Comparison of ENCODE assay signal across 14 cellular contexts in the genomic region with DNA sequence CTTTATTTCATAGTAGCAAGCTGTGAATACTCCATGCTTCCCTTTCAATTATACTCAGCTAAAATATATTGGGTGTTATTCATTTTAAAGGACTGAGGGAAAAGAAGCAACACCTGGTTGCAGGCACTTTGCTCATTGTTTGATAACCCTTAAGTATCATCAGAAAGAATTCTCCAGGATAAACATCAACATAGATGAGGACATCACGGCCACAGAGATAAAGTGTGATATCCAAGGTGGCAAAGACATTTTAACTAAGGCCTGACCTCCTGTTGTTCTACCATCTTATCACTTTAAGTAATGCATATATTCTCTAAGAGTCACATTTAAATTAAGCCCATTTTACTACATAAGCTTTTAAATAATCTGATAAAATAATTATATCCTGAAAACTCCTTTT.
A peak's percentile ranks its signal among the peaks of the same experiment; 100 is the strongest.
DNase-seq lines count a peak whose midpoint lies in the region; TF ChIP-seq lines count a peak whose summit lies in the region.
"Had no signal": no experiment of that assay in that cellular context is flagged by ENCODE, and none has a peak within 500 bp of the region (broad histone marks: within the 10 kb centered on the region; RNA-seq: fewer than 3 reads in every experiment).

No MANE protein-coding gene starts in this region.

- no peaks in the 10 kb centered on the region for H3K79me1 ChIP-seq in mesenchymal stem cell (replicated peaks; ENCODE audit: low read length, poor library complexity, severe bottlenecking)

- H2BK15ac ChIP-seq in mesenchymal stem cell (ENCODE audit: low read depth, poor library complexity, severe bottlenecking) = no peak overlapping the region

- no peak overlapping the region for H4K91ac ChIP-seq in mesenchymal stem cell (ENCODE audit: low read length)

- H3K9ac ChIP-seq in Karpas-422 (ENCODE audit: low read length) (peak overlapping the region; percentile 12; the same call in 1 of the 2 replicates), endocrine pancreas (ENCODE audit: control insufficient read depth, insufficient read depth, low read length) (no peak overlapping the region), mammary epithelial cell (ENCODE audit: insufficient read depth, low read length) (no peak overlapping the region), mesenchymal stem cell (ENCODE audit: low read length) (no peak overlapping the region)
- H3K9ac ChIP-seq: BLaER1 had no signal

- H3K36me3 ChIP-seq in Karpas-422 (ENCODE audit: insufficient read depth, low read length) = no peaks in the 10 kb centered on the region
- H3K36me3 ChIP-seq in endocrine pancreas (ENCODE audit: control insufficient read depth, insufficient read depth, low read length) = no peaks in the 10 kb centered on the region
- no peaks in the 10 kb centered on the region for H3K36me3 ChIP-seq in mammary epithelial cell (ENCODE audit: insufficient read depth, low read length)
- H3K36me3 ChIP-seq in mesenchymal stem cell (ENCODE audit: control insufficient read depth in 1 of 2, insufficient read depth in 2 of 2, low read depth in 1 of 2, low read length in 2 of 2) = no peaks in the 10 kb centered on the region
- H3K36me3 ChIP-seq: BLaER1 had no signal

- H3K27ac ChIP-seq in Karpas-422 (ENCODE audit: low read length) (peak overlapping the region; percentile 88), mammary epithelial cell (ENCODE audit: insufficient read depth, low read depth, low read length) (no peak overlapping the region), mesenchymal stem cell (ENCODE audit: low read length, poor library complexity, severe bottlenecking) (no peak overlapping the region)
- H3K27ac ChIP-seq: BLaER1 had no signal

- TF ChIP-seq CTCF in mammary epithelial cell (conservative IDR thresholded peaks at IDR 0.05 in 1 of 2, IDR thresholded peaks at IDR 0.05 in 1 of 2; ENCODE audit: extremely low read depth in 1 of 2, insufficient read depth in 1 of 2, low read depth in 1 of 2, low read length in 2 of 2) = no peak

- H4K20me1 ChIP-seq in Karpas-422 (ENCODE audit: insufficient read depth, low read depth, low read length) = no peaks in the 10 kb centered on the region
- no peaks in the 10 kb centered on the region for H4K20me1 ChIP-seq in mammary epithelial cell (ENCODE audit: insufficient read depth, low read length)
- H4K20me1 ChIP-seq: BLaER1 had no signal

- H3K14ac ChIP-seq in mesenchymal stem cell (ENCODE audit: low read length in 2 of 2) = no peak overlapping the region

- H3K9me3 ChIP-seq in Karpas-422 (ENCODE audit: low read length) (no peaks in the 10 kb centered on the region), endocrine pancreas (ENCODE audit: control insufficient read depth, low read length) (no peaks in the 10 kb centered on the region), mammary epithelial cell (replicated peaks; ENCODE audit: insufficient read depth, low read length) (peaks cover 2% of the 10 kb centered on the region), mesenchymal stem cell (ENCODE audit: control insufficient read depth, low read length) (no peaks in the 10 kb centered on the region)

- no peak overlapping the region for H3K23ac ChIP-seq in mesenchymal stem cell (ENCODE audit: low read length in 2 of 2)

- H3K4me2 ChIP-seq in Karpas-422 (ENCODE audit: low read depth, low read length, poor library complexity, severe bottlenecking) = peak overlapping the region; percentile 57
- H3K4me2 ChIP-seq in mammary epithelial cell (ENCODE audit: insufficient read depth, low read depth, low read length) = no peak overlapping the region
- no peak overlapping the region for H3K4me2 ChIP-seq in mesenchymal stem cell (ENCODE audit: low read length, poor library complexity, severe bottlenecking)
- H3K4me2 ChIP-seq: BLaER1 had no signal

- no peaks in the 10 kb centered on the region for H3K27me3 ChIP-seq in Karpas-422 (ENCODE audit: low read length)
- no peaks in the 10 kb centered on the region for H3K27me3 ChIP-seq in endocrine pancreas (ENCODE audit: control insufficient read depth, insufficient read depth, low read length)
- H3K27me3 ChIP-seq in mammary epithelial cell (ENCODE audit: insufficient read depth, low read length) = no peaks in the 10 kb centered on the region
- H3K27me3 ChIP-seq in mesenchymal stem cell (ENCODE audit: control insufficient read depth in 1 of 2, insufficient read depth in 1 of 2, low read length in 2 of 2) = no peaks in the 10 kb centered on the region
- H3K27me3 ChIP-seq: BLaER1 had no signal

- H3K4ac ChIP-seq in mesenchymal stem cell (ENCODE audit: low read depth in 1 of 2, low read length in 2 of 2) = no peak overlapping the region

- no peak overlapping the region for H2BK12ac ChIP-seq in mesenchymal stem cell (ENCODE audit: low read length in 2 of 2)

- CTCF ChIA-PET in mammary epithelial cell (lab: Charles Lee; ENCODE audit: low non-redundant PET) = no interaction called here

- peak; percentile 71 for DNase-seq in NCI-H510A treated with DMSO at 0.1 percent for 48 hours (lab: John Stamatoyannopoulos, UW)
- DNase-seq in NCI-H510A (lab: John Stamatoyannopoulos, UW) = no peak
- peak; percentile 55 for DNase-seq in Karpas-422
- DNase-seq in NCI-H345 treated with DMSO at 0.1 percent for 48 hours (lab: John Stamatoyannopoulos, UW; ENCODE audit: unreplicated experiment) = peak; percentile 59
- no peak for DNase-seq in mammary epithelial cell
- DNase-seq in mesenchymal stem cell = no peak
- DNase-seq in NCI-H1694 treated with DMSO at 0.1 percent for 48 hours (lab: John Stamatoyannopoulos, UW) = no peak
- DNase-seq: 8988T; CD4-positive, alpha-beta memory T cell; DMS153; DND-41; H9 had no signal

- H3K18ac ChIP-seq in mesenchymal stem cell (ENCODE audit: low read depth in 1 of 2, low read length in 2 of 2) = no peak overlapping the region

- H2BK5ac ChIP-seq in mesenchymal stem cell (ENCODE audit: low read depth, low read length, poor library complexity, severe bottlenecking) = no peak overlapping the region

- no peak overlapping the region for H2AK5ac ChIP-seq in mesenchymal stem cell (ENCODE audit: low read length, severe bottlenecking)

- no TSS peak for BruUV-seq in mammary epithelial cell (replicated peaks; lab: Mats Ljungman, UMichigan)

- no peaks in the 10 kb centered on the region for H3K9me2 ChIP-seq in Karpas-422 (replicated peaks; ENCODE audit: insufficient read depth, low read length)

- H3K79me2 ChIP-seq in Karpas-422 (ENCODE audit: low read length) = no peaks in the 10 kb centered on the region
- no peaks in the 10 kb centered on the region for H3K79me2 ChIP-seq in mammary epithelial cell (ENCODE audit: insufficient read depth, low read length)

- H2AFZ ChIP-seq in Karpas-422 (ENCODE audit: low read length) (peak overlapping the region; percentile 19; the same call in 1 of the 2 replicates), mammary epithelial cell (ENCODE audit: low read depth, low read length) (no peak overlapping the region), mesenchymal stem cell (ENCODE audit: low read depth, low read length) (no peak overlapping the region)

- H2BK120ac ChIP-seq in mesenchymal stem cell (ENCODE audit: low read depth, low read length) = no peak overlapping the region

- peak overlapping the region; percentile 5 for H3K4me3 ChIP-seq in Karpas-422 (ENCODE audit: low read length)
- H3K4me3 ChIP-seq in endocrine pancreas (ENCODE audit: control insufficient read depth, insufficient read depth, low read length) = peak overlapping the region; percentile 48
- no peak overlapping the region for H3K4me3 ChIP-seq in mammary epithelial cell (replicated peaks in 1 of 3; ENCODE audit: insufficient read depth in 1 of 3, low read depth in 2 of 3, low read length in 3 of 3)
- no peak overlapping the region for H3K4me3 ChIP-seq in mesenchymal stem cell (ENCODE audit: insufficient read depth in 1 of 2, low read depth in 1 of 2, low read length in 2 of 2)
- H3K4me3 ChIP-seq: BLaER1 had no signal

- H4K8ac ChIP-seq in mesenchymal stem cell (ENCODE audit: low read length) = no peak overlapping the region

- dilution Hi-C loops in mammary epithelial cell (cut with HindIII; ENCODE audit: low sequenced_read_pairs) = no loop called here

- H3K4me1 ChIP-seq in Karpas-422 (ENCODE audit: low read length) (peaks cover 59% of the 10 kb centered on the region), endocrine pancreas (ENCODE audit: control insufficient read depth, insufficient read depth, low read length) (peaks cover 12% of the 10 kb centered on the region), mammary epithelial cell (ENCODE audit: insufficient read depth, low read length) (no peaks in the 10 kb centered on the region), mesenchymal stem cell (ENCODE audit: control insufficient read depth, insufficient read depth, low read depth, low read length) (no peaks in the 10 kb centered on the region)
- H3K4me1 ChIP-seq: BLaER1 had no signal

- WGBS in mammary epithelial cell (ENCODE audit: low coverage, missing lambda C conversion rate) = 18% methylated on average over 1 of the region's 1 CpG
- WGBS in mesenchymal stem cell = 75% methylated on average over 1 of the region's 1 CpG

- in situ Hi-C loops in mammary epithelial cell (cut with MboI; ENCODE audit: low sequenced_read_pairs in 2 of 2) = no loop called here

- intact Hi-C loops in mammary epithelial cell (cut with micrococcal nuclease) = no loop called here

Comparison
In these comparisons a context has a peak if more than half of its experiments do, and no peak if none do; other contexts are left out.
1. DNase-seq: peak in NCI-H510A treated with DMSO at 0.1 percent for 48 hours (single experiment), Karpas-422 (single experiment) and NCI-H345 treated with DMSO at 0.1 percent for 48 hours (single experiment); none in NCI-H510A (single experiment), mammary epithelial cell (single experiment), mesenchymal stem cell (single experiment) and NCI-H1694 treated with DMSO at 0.1 percent for 48 hours (single experiment).
2. H3K4me3 ChIP-seq: peak in Karpas-422 (single experiment) and endocrine pancreas (single experiment); none in mammary epithelial cell (0 of 3) and mesenchymal stem cell (0 of 2).